Comparison of ENCODE assay signal across 1 cellular context in genomic region chr11:40170076-40170475, GRCh38.
TF ChIP-seq lines count a peak whose summit lies in the region.

No MANE protein-coding gene starts in this region.

TF ChIP-seq in GM12878, 131 proteins besides CTCF, POLR2A, EP300 and RAD21:
- TF ChIP-seq BRCA1 (IDR thresholded peaks at IDR 0.05; ENCODE audit: low read depth, low read length) (no peak), FOXM1 (IDR thresholded peaks at IDR 0.05; ENCODE audit: low read depth, low read length) (no peak), SKIL (IDR thresholded peaks at IDR 0.05; ENCODE audit: low read depth, poor library complexity, severe bottlenecking) (no peak), CBFB (IDR thresholded peaks at IDR 0.05; ENCODE audit: low read depth) (no peak), CHD4 (IDR thresholded peaks at IDR 0.05) (no peak), PKNOX1 (IDR thresholded peaks at IDR 0.05) (no peak), WRNIP1 (IDR thresholded peaks at IDR 0.05; ENCODE audit: borderline replicate concordance, low read depth, low read length) (no peak), MEF2A (IDR thresholded peaks at IDR 0.05; ENCODE audit: insufficient read depth, low read depth, low read length) (no peak), EZH2 (IDR thresholded peaks at IDR 0.05; ENCODE audit: borderline replicate concordance, control insufficient read depth, low read depth, low read length) (no peak), MXI1 (IDR thresholded peaks at IDR 0.05; ENCODE audit: low read depth, low read length) (no peak), KLF5 (IDR thresholded peaks at IDR 0.05; ENCODE audit: partially characterized antibody) (no peak), ZZZ3 (IDR thresholded peaks at IDR 0.05; ENCODE audit: control insufficient read depth, insufficient read length, low read depth) (no peak), HDAC6 (IDR thresholded peaks at IDR 0.05; ENCODE audit: unreplicated experiment) (no peak), E2F8 (IDR thresholded peaks at IDR 0.05; ENCODE audit: low read depth, partially characterized antibody) (no peak)
